1 cellular context compared by ENCODE assay signal in the genomic region with DNA sequence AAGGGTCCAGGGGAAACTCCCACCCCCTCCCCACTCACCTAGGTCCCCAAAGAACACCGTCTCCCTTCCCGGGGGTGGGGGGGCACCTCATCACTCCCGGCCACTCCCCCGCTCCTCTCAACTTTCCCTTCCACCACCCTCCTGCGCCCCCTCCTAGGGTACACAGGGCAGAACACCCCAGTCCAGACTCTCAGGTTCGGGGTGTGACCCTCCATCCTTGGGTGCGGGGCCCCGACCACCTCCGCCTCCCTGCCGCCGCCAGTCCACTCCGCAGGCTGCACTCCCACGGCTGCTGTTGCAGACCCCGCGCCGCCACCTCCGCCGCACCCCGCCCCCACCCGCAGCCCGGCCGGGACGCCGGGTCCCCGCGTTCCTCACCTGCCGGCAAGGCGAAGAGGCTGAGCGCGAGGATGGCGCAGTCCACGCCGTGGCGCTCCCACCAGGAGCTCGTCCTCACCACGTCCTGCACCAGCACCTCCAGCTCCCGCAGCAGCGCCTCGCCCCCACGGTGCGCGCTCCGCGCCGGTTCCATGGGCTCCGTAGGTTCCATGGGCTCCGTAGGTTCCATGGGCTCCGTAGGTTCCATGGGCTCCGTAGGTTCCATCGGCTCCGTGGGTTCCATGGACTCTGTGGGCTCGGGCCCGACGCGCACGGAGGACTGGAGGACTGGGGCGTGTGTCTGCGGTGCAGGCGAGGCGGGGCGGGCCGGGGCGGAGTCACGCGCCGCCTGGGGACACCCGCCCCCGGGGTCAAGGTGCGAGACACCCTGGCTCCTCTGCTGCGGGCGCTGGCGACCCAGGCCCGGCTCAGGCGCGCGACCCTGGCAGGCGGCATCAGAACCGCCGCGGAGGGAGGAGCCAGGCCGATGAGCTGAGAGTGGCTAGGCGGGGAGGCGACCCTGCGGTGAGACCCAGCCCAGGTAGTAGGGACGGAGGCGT.
TF ChIP-seq lines count a peak whose summit lies in the region.

A gene with protein sequence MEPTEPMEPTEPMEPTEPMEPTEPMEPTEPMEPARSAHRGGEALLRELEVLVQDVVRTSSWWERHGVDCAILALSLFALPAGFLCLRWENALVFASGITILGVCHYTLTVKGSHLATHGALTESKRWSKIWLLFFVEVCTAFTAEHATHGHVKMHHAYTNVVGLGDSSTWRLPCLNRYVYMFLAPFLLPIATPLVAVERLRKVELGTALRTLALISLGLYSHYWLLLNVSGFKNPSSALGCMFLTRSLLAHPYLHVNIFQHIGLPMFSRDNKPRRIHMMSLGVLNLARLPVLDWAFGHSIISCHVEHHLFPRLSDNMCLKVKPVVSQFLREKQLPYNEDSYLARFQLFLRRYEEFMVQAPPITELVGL (minus strand): TSS at position 660 of the 938 bp plus-strand sequence. CDS start 38 bp downstream, at position 622.

TF ChIP-seq in neural cell, 6 proteins besides CTCF, POLR2A, EP300 and RAD21 (continued from another document):
- TF ChIP-seq SMC3 (conservative IDR thresholded peaks at IDR 0.05; ENCODE audit: poor library complexity) (no peak), EZH2 (IDR thresholded peaks at IDR 0.05; ENCODE audit: borderline replicate concordance, insufficient read depth, low read length, poor library complexity, severe bottlenecking) (no peak), MXI1 (conservative IDR thresholded peaks at IDR 0.05; ENCODE audit: poor library complexity, severe bottlenecking) (no peak)
